Comparison of ENCODE assay signal across 18 cellular contexts in the genomic region with DNA sequence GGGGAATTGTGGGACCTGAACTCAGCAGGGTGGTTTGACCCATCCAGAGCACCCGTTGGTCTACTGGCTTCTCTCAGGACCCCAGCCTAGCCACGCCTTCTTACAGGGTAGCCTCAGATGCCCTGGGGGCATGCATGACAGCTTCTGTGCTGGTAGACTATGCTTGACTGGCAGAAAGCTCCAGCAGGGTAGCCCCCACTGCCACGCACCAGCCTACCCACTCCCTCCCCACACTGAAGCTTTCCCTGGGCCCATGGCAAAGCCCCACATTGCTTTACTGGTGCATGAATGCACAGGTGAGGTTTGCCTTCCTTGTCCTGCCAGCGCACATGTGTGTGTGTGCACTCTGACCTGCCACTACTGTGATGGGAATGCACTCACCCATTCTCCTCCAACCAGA.
DNase-seq lines count a peak whose midpoint lies in the region; ATAC-seq, FAIRE-seq and TF ChIP-seq lines count a peak whose summit lies in the region.
"Had no signal": no experiment of that assay in that cellular context is flagged by ENCODE, and none has a peak within 500 bp of the region (broad histone marks: within the 10 kb centered on the region; RNA-seq: fewer than 3 reads in every experiment).

No MANE protein-coding gene starts in this region.

- no peaks in the 10 kb centered on the region for H3K27me3 ChIP-seq in HepG2 (ENCODE audit: control insufficient read depth in 1 of 2, insufficient read depth in 2 of 2, low read length in 2 of 2)

- ATAC-seq in HepG2 = no peak
- ATAC-seq in HG02970 (IDR thresholded peaks at IDR 0.05; ENCODE audit: low FRiP score, unreplicated experiment) = no peak
- ATAC-seq in activated T-cell treated with anti-CD3 and anti-CD28 coated beads, Interleukin-2, amount 50 U/mL, for 72 hours (replicated peaks in 1 of 2) = no peak

- H3K27me3 Mint-ChIP-seq in type B pancreatic cell = no peaks in the 10 kb centered on the region
- H3K27me3 Mint-ChIP-seq in activated T-cell treated with anti-CD3 and anti-CD28 coated beads, Interleukin-2, amount 50 U/mL, for 72 hours (ENCODE audit: low read depth) = no peaks in the 10 kb centered on the region
- H3K27me3 Mint-ChIP-seq: B cell; CD4-positive, alpha-beta T cell had no signal

- TF ChIP-seq EP300 in HepG2 (IDR thresholded peaks at IDR 0.05; ENCODE audit: low read depth in 2 of 2, low read length in 2 of 2) (no peak), HepG2 (CRISPR knock-in tag; IDR thresholded peaks at IDR 0.05; ENCODE audit: borderline replicate concordance) (no peak)

- intact Hi-C loops in OCI-LY7 (cut with micrococcal nuclease; ENCODE audit: unreplicated experiment) = no loop called here
- intact Hi-C loops in HepG2 (cut with micrococcal nuclease; ENCODE audit: unreplicated experiment) = no loop called here

- H2AFZ ChIP-seq in OCI-LY7 (ENCODE audit: low read length) (0 out of 2 replicates have a peak overlapping the region, but pooled peaks have one; percentile 4), HepG2 (ENCODE audit: low read length) (no peak overlapping the region)
- H2AFZ ChIP-seq: GM23338 had no signal

- H3K36me3 Mint-ChIP-seq in type B pancreatic cell = no peaks in the 10 kb centered on the region
- H3K36me3 Mint-ChIP-seq in activated T-cell treated with anti-CD3 and anti-CD28 coated beads, Interleukin-2, amount 50 U/mL, for 72 hours (ENCODE audit: insufficient read depth in 2 of 2) = no peaks in the 10 kb centered on the region

- no peak overlapping the region for H3K4me2 ChIP-seq in OCI-LY7 (ENCODE audit: low read length)
- no peak overlapping the region for H3K4me2 ChIP-seq in HepG2 (ENCODE audit: low read depth, low read length)
- H3K4me2 ChIP-seq: GM23338 had no signal

- H3K9me2 ChIP-seq in OCI-LY7 (ENCODE audit: insufficient read depth, low read length) = no peaks in the 10 kb centered on the region

- no peak for TF ChIP-seq RAD21 in HepG2 (CRISPR knock-in tag; IDR thresholded peaks at IDR 0.05)

- no peaks in the 10 kb centered on the region for H3K36me3 ChIP-seq in OCI-LY7 (ENCODE audit: insufficient read depth, low read length)
- H3K36me3 ChIP-seq in HepG2 (replicated peaks in 1 of 2; ENCODE audit: control insufficient read depth in 1 of 2, insufficient read depth in 2 of 2, low read length in 2 of 2) = no peaks in the 10 kb centered on the region
- H3K36me3 ChIP-seq: HAP-1 had no signal

- no peak for TF ChIP-seq POLR2A in HepG2 (IDR thresholded peaks at IDR 0.05; ENCODE audit: insufficient read depth in 1 of 2, low read depth in 2 of 2, low read length in 2 of 2)

- no peak for FAIRE-seq in HepG2 (lab: Jason Lieb, UNC)
- FAIRE-seq: A204.1, GM12892 had no signal

- H3K27ac ChIP-seq in OCI-LY7 (ENCODE audit: low read depth, low read length, poor library complexity, severe bottlenecking) (no peak overlapping the region), HepG2 (ENCODE audit: extremely low read length, insufficient read depth, low read length) (no peak overlapping the region)

- H3K4me1 ChIP-seq in OCI-LY7 (ENCODE audit: insufficient read depth, low read length, poor library complexity, severe bottlenecking) = no peaks in the 10 kb centered on the region
- no peaks in the 10 kb centered on the region for H3K4me1 ChIP-seq in HepG2 (ENCODE audit: insufficient read depth, low read length)
- H3K4me1 ChIP-seq: HAP-1 had no signal

- no peaks in the 10 kb centered on the region for H3K4me1 Mint-ChIP-seq in type B pancreatic cell (ENCODE audit: unreplicated experiment)
- H3K4me1 Mint-ChIP-seq in activated T-cell treated with anti-CD3 and anti-CD28 coated beads, Interleukin-2, amount 50 U/mL, for 72 hours (ENCODE audit: low read depth) = no peaks in the 10 kb centered on the region
- H3K4me1 Mint-ChIP-seq: GM23338 had no signal

- TF ChIP-seq CTCF in OCI-LY7 (conservative IDR thresholded peaks at IDR 0.05; ENCODE audit: low read length) (no peak), HepG2 (CRISPR knock-in tag; IDR thresholded peaks at IDR 0.05) (no peak), type B pancreatic cell (conservative IDR thresholded peaks at IDR 0.05) (no peak)

- no peak overlapping the region for H3K27ac Mint-ChIP-seq in type B pancreatic cell
- H3K27ac Mint-ChIP-seq in activated T-cell treated with anti-CD3 and anti-CD28 coated beads, Interleukin-2, amount 50 U/mL, for 72 hours = no peak overlapping the region
- H3K27ac Mint-ChIP-seq: B cell; CD4-positive, alpha-beta T cell; GM23338 had no signal

- in situ Hi-C loops in HepG2 (cut with HindIII; ENCODE audit: extremely low pct_ligation_motif_present, low pct_unique_long_range_greater_than_20kb) = no loop called here

- WGBS in HepG2 (ENCODE audit: low lambda C conversion rate) = 21% methylated on average over 3 of the region's 4 CpGs

- H3K9ac ChIP-seq in HepG2 (ENCODE audit: insufficient read depth, low read depth, low read length) = no peak overlapping the region

- BruUV-seq in OCI-LY7 (replicated peaks; lab: Mats Ljungman, UMichigan) (no TSS peak), HepG2 (replicated peaks; lab: Mats Ljungman, UMichigan) (no TSS peak)

- POLR2A ChIA-PET in OCI-LY7 (lab: Charles Lee) (no interaction called here), HepG2 (lab: Yijun Ruan, JAX) (no interaction called here)

- H4K20me1 ChIP-seq in OCI-LY7 (ENCODE audit: insufficient read depth, low read length) (no peaks in the 10 kb centered on the region), HepG2 (ENCODE audit: insufficient read depth, low read length) (no peaks in the 10 kb centered on the region)

- H3K79me2 ChIP-seq in OCI-LY7 (ENCODE audit: insufficient read depth, low read depth, low read length) (no peaks in the 10 kb centered on the region), HepG2 (ENCODE audit: insufficient read depth, low read length) (no peaks in the 10 kb centered on the region)

- CTCF ChIA-PET in OCI-LY7 (lab: Charles Lee; ENCODE audit: unreplicated experiment) = no interaction called here
- CTCF ChIA-PET in HepG2 (lab: Yijun Ruan, JAX; ENCODE audit: low intra/inter-chr PET ratio, low total read pairs) = no interaction called here

- H3K4me3 Mint-ChIP-seq in type B pancreatic cell = no peak overlapping the region
- H3K4me3 Mint-ChIP-seq in activated T-cell treated with anti-CD3 and anti-CD28 coated beads, Interleukin-2, amount 50 U/mL, for 72 hours = no peak overlapping the region
- H3K4me3 Mint-ChIP-seq: B cell; CD4-positive, alpha-beta T cell; GM23338 had no signal

- peak; percentile 4 for DNase-seq in ELF-1 (ENCODE audit: low read depth, low spot score)
- no peak for DNase-seq in OCI-LY7 (ENCODE audit: low spot score)
- DNase-seq in HepG2 (ENCODE audit: low spot score) = no peak
- DNase-seq in type B pancreatic cell (ENCODE audit: extremely low spot score, unreplicated experiment) = peak; percentile 55
- DNase-seq in HT-29 (ENCODE audit: low spot score) = no peak
- no peak for DNase-seq in activated T-cell treated with anti-CD3 and anti-CD28 coated beads, Interleukin-2, amount 50 U/mL, for 72 hours
- DNase-seq: C1 segment of cervical spinal cord; Calu3; CD4-positive, alpha-beta T cell; DMS79; EL; GDM1 had no signal

- H3K9me3 ChIP-seq in OCI-LY7 (ENCODE audit: low read length) = no peaks in the 10 kb centered on the region
- H3K9me3 ChIP-seq in HepG2 (ENCODE audit: low read length) = peaks cover 85% of the 10 kb centered on the region
- H3K9me3 ChIP-seq: HAP-1 had no signal

- H3K4me3 ChIP-seq in OCI-LY7 (ENCODE audit: low read depth, low read length, poor library complexity, severe bottlenecking) (no peak overlapping the region), HepG2 (replicated peaks in 1 of 3; ENCODE audit: insufficient read depth in 1 of 3, low read depth in 2 of 3, low read length in 3 of 3) (no peak overlapping the region)
- H3K4me3 ChIP-seq: GM23338, HAP-1 had no signal

- H3K9me3 Mint-ChIP-seq in type B pancreatic cell = no peaks in the 10 kb centered on the region
- H3K9me3 Mint-ChIP-seq in activated T-cell treated with anti-CD3 and anti-CD28 coated beads, Interleukin-2, amount 50 U/mL, for 72 hours = peaks cover under 1 to 2% of the 10 kb centered on the region in 2 donors
- H3K9me3 Mint-ChIP-seq: GM23338 had no signal

TF ChIP-seq in HepG2, 621 proteins besides CTCF, POLR2A, EP300 and RAD21:
- TF ChIP-seq PCBP1 (IDR thresholded peaks at IDR 0.05; ENCODE audit: borderline replicate concordance, low read depth, low read length) (0 out of 2 replicates have a peak, but pooled peaks have one; percentile 53), JUNB (CRISPR knock-in tag; IDR thresholded peaks at IDR 0.05; ENCODE audit: borderline replicate concordance) (0 out of 2 replicates have a peak, but pooled peaks have one; percentile 20)
- TF ChIP-seq, protein P1, sequence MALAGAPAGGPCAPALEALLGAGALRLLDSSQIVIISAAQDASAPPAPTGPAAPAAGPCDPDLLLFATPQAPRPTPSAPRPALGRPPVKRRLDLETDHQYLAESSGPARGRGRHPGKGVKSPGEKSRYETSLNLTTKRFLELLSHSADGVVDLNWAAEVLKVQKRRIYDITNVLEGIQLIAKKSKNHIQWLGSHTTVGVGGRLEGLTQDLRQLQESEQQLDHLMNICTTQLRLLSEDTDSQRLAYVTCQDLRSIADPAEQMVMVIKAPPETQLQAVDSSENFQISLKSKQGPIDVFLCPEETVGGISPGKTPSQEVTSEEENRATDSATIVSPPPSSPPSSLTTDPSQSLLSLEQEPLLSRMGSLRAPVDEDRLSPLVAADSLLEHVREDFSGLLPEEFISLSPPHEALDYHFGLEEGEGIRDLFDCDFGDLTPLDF (CRISPR knock-in tag; IDR thresholded peaks at IDR 0.05) = no peak

Comparison
In these comparisons a context has a peak if more than half of its experiments do, and no peak if none do; other contexts are left out.
1. DNase-seq: peak in ELF-1 (single experiment) and type B pancreatic cell (single experiment); none in OCI-LY7 (single experiment), HepG2 (single experiment), HT-29 (single experiment) and activated T-cell treated with anti-CD3 and anti-CD28 coated beads, Interleukin-2, amount 50 U/mL, for 72 hours (0 of 2).